1 cellular context compared by ENCODE assay signal in genomic region chr3:193970773-193971206, GRCh38.
TF ChIP-seq lines count a peak whose summit lies in the region.

No MANE protein-coding gene starts in this region.

TF ChIP-seq in GM12878, 131 proteins besides CTCF, POLR2A, EP300 and RAD21 (continued from another document):
- TF ChIP-seq ZNF687 (IDR thresholded peaks at IDR 0.05): no peak
- TF ChIP-seq MAX (IDR thresholded peaks at IDR 0.05; ENCODE audit: low read depth, low read length): no peak
- no peak for TF ChIP-seq HSF1 (IDR thresholded peaks at IDR 0.05; ENCODE audit: low read depth, low read length)
- TF ChIP-seq RUNX3 (IDR thresholded peaks at IDR 0.05; ENCODE audit: low read length): peak; percentile 29; the same call in 1 of the 2 replicates
TF ChIP-seq in GM12878: peak in this region for 2.
